ENCODE assay signal across 20 cellular contexts in genomic region chr17:55758171-55758570, GRCh38. TPM values are rescaled to one million over a fixed set of nuclear protein-coding genes. Genes with fewer than 3 reads are reported as not detected.
"Had no signal": no experiment of that assay in that cellular context is flagged by ENCODE, and none has a peak within 500 bp of the region (broad histone marks: within the 10 kb centered on the region; RNA-seq: fewer than 3 reads in every experiment).

No MANE protein-coding gene starts in this region.

- H3K4me2 ChIP-seq: KMS-11, SK-N-SH had no signal

- H3K9me3 ChIP-seq: SK-N-SH had no signal

- H3K4me3 ChIP-seq: K562 had no signal

- H3K9ac ChIP-seq: KMS-11, SK-N-SH had no signal

- H3K27ac ChIP-seq: HL-60, KMS-11, RWPE1 had no signal

- H3K9me3 Mint-ChIP-seq: IgD-negative memory B cell had no signal

- ATAC-seq: Panc1 had no signal

- H3K27me3 Mint-ChIP-seq: IgD-negative memory B cell had no signal

- DNase-seq: Kasumi-1, NCI-H1092, NCI-H1436, NCI-H187, NCI-H2029, NCI-H2081 treated with DMSO at 0.1 percent for 48 hours, NCI-H2171, NCI-H226, NCI-H446, NCI-H510A, NCI-H526, SHP77, SK-N-SH, SW 1271 had no signal

RNA-seq across cellular contexts. Expression of gene TMEM100, which starts 35.5 kb away (rescaled TPM):
- polyA plus RNA-seq: IgD-negative memory B cell had no signal
